Comparison of ENCODE assay signal across 1 cellular context in the genomic region with DNA sequence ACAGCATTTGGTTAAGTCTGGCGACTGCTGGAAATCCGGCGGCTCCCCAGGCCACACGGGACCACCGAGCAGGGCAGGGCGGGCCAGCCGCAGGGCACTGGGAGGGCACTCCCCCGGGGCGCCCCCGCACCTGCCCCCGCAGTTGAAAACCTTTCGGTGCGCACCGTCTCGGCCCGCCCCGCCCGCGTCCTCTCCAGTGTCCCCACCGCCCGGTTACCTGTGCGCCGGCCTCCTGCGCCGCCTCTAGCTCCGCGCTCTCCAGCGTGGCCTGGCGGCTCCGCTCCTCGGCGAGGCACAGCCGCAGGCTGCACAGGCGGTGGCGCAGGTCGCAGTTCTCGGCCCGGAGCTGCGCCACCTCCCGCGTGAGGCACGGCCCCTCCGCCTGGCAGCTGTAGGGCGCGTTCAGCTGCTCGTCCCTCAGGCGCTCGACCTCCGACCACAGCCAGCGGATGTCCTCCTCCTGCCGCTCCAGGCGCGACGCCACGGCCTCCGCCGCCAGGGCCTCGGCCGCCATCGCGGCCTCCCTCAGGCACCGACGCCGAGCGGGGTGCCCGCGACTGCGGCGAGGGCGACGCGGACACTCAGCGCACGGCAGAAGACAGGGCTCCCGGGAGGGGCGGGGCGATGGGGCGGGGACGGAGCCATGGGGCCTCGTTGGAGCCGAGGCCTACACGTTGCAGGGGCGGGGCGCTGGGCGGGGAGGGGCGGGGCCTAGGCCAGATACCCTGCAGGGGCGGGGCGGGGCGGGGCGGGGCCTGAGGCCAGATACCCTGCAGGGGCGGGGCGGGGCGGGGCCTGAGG.
TF ChIP-seq lines count a peak whose summit lies in the region.

A gene (minus strand): TSS at position 600 of the 801 bp plus-strand sequence. CDS start 86 bp downstream, at position 514.

TF ChIP-seq in HepG2, 621 proteins besides CTCF, POLR2A, EP300 and RAD21 (continued from another document and continues in another):
- TF ChIP-seq, protein P1, sequence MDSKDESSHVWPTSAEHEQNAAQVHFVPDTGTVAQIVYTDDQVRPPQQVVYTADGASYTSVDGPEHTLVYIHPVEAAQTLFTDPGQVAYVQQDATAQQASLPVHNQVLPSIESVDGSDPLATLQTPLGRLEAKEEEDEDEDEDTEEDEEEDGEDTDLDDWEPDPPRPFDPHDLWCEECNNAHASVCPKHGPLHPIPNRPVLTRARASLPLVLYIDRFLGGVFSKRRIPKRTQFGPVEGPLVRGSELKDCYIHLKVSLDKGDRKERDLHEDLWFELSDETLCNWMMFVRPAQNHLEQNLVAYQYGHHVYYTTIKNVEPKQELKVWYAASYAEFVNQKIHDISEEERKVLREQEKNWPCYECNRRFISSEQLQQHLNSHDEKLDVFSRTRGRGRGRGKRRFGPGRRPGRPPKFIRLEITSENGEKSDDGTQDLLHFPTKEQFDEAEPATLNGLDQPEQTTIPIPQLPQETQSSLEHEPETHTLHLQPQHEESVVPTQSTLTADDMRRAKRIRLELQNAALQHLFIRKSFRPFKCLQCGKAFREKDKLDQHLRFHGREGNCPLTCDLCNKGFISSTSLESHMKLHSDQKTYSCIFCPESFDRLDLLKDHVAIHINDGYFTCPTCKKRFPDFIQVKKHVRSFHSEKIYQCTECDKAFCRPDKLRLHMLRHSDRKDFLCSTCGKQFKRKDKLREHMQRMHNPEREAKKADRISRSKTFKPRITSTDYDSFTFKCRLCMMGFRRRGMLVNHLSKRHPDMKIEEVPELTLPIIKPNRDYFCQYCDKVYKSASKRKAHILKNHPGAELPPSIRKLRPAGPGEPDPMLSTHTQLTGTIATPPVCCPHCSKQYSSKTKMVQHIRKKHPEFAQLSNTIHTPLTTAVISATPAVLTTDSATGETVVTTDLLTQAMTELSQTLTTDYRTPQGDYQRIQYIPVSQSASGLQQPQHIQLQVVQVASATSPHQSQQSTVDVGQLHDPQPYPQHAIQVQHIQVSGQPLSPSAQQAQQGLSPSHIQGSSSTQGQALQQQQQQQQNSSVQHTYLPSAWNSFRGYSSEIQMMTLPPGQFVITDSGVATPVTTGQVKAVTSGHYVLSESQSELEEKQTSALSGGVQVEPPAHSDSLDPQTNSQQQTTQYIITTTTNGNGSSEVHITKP (CRISPR knock-in tag; IDR thresholded peaks at IDR 0.05; ENCODE audit: low read depth) = no peak
- TF ChIP-seq FIP1L1 (IDR thresholded peaks at IDR 0.05; ENCODE audit: borderline replicate concordance, insufficient read depth, low read depth, low read length) (no peak), SKI (IDR thresholded peaks at IDR 0.05; ENCODE audit: partially characterized antibody) (peak; percentile 46), SYNCRIP (IDR thresholded peaks at IDR 0.05; ENCODE audit: insufficient read depth, low read depth, low read length) (no peak), KDM5B (CRISPR knock-in tag; IDR thresholded peaks at IDR 0.05; ENCODE audit: borderline replicate concordance) (peak; percentile 99), ZNF350 (CRISPR knock-in tag; IDR thresholded peaks at IDR 0.05; ENCODE audit: borderline replicate concordance, low read depth) (no peak), SMARCE1 (IDR thresholded peaks at IDR 0.05; ENCODE audit: borderline replicate concordance) (no peak), NPAS2 (CRISPR knock-in tag; IDR thresholded peaks at IDR 0.05; ENCODE audit: borderline replicate concordance) (no peak), ZNF572 (CRISPR knock-in tag; IDR thresholded peaks at IDR 0.05) (no peak), GLI4 (CRISPR knock-in tag; IDR thresholded peaks at IDR 0.05; ENCODE audit: borderline replicate concordance) (peak; percentile 98; the same call in 1 of the 2 replicates), PRPF4 (IDR thresholded peaks at IDR 0.05; ENCODE audit: low read depth, low read length, poor library complexity, severe bottlenecking) (no peak), NFKBIZ (CRISPR knock-in tag; IDR thresholded peaks at IDR 0.05) (no peak), NFE2L1 (CRISPR knock-in tag; IDR thresholded peaks at IDR 0.05; ENCODE audit: borderline replicate concordance) (no peak), TBX3 (IDR thresholded peaks at IDR 0.05; ENCODE audit: borderline replicate concordance) (no peak), POLR2AphosphoS5 (IDR thresholded peaks at IDR 0.05; ENCODE audit: low read depth, low read length) (peak; percentile 87), ZNF720 (CRISPR knock-in tag; IDR thresholded peaks at IDR 0.05) (no peak), ERF (CRISPR knock-in tag; IDR thresholded peaks at IDR 0.05) (0 out of 2 replicates have a peak, but pooled peaks have one; percentile 38), ISX (CRISPR knock-in tag; conservative IDR thresholded peaks at IDR 0.05) (no peak), HCFC1 (IDR thresholded peaks at IDR 0.05; ENCODE audit: low read depth, low read length) (no peak), SMC3 (IDR thresholded peaks at IDR 0.05; ENCODE audit: low read length) (no peak), ZSCAN12 (CRISPR knock-in tag; IDR thresholded peaks at IDR 0.05) (0 out of 2 replicates have a peak, but pooled peaks have one; percentile 42), ZNF30 (CRISPR knock-in tag; IDR thresholded peaks at IDR 0.05) (no peak; the same call in 1 of the 2 replicates), CHD4 (IDR thresholded peaks at IDR 0.05; ENCODE audit: borderline replicate concordance, low read length) (no peak), KLF11 (CRISPR knock-in tag; IDR thresholded peaks at IDR 0.05) (no peak), ZBTB7B (CRISPR knock-in tag; IDR thresholded peaks at IDR 0.05) (peak; percentile 67; the same call in 1 of the 2 replicates), SP2 (CRISPR knock-in tag; IDR thresholded peaks at IDR 0.05) (peak; percentile 48; the same call in 1 of the 2 replicates), MTF1 (CRISPR knock-in tag; IDR thresholded peaks at IDR 0.05) (no peak; the same call in 1 of the 2 replicates), SMYD3 (CRISPR knock-in tag; IDR thresholded peaks at IDR 0.05) (peak; percentile 94), NFYC (CRISPR knock-in tag; IDR thresholded peaks at IDR 0.05) (no peak), CAMTA2 (CRISPR knock-in tag; IDR thresholded peaks at IDR 0.05; ENCODE audit: borderline replicate concordance) (0 out of 2 replicates have a peak, but pooled peaks have one; percentile 31), NCOR1 (IDR thresholded peaks at IDR 0.05; ENCODE audit: borderline replicate concordance, low read length) (no peak), SNAPC2 (CRISPR knock-in tag; IDR thresholded peaks at IDR 0.05) (peak; percentile 97), ZBTB21 (CRISPR knock-in tag; IDR thresholded peaks at IDR 0.05) (no peak), BCL6 (CRISPR knock-in tag; IDR thresholded peaks at IDR 0.05) (peak; percentile 14; the same call in 1 of the 2 replicates), SRSF4 (IDR thresholded peaks at IDR 0.05; ENCODE audit: low read depth, low read length, poor library complexity, severe bottlenecking) (no peak), ELF1 (CRISPR knock-in tag; IDR thresholded peaks at IDR 0.05) (no peak), ZZZ3 (CRISPR knock-in tag; IDR thresholded peaks at IDR 0.05; ENCODE audit: borderline replicate concordance) (peak; percentile 87; the same call in 1 of the 2 replicates), ZNF619 (CRISPR knock-in tag; IDR thresholded peaks at IDR 0.05) (peak; percentile 86), ADNP (CRISPR knock-in tag; IDR thresholded peaks at IDR 0.05) (no peak), KLF15 (CRISPR knock-in tag; IDR thresholded peaks at IDR 0.05; ENCODE audit: borderline replicate concordance) (no peak; the same call in 1 of the 2 replicates), JARID2 (CRISPR knock-in tag; IDR thresholded peaks at IDR 0.05; ENCODE audit: insufficient replicate concordance) (no peak), ZBTB38 (CRISPR knock-in tag; IDR thresholded peaks at IDR 0.05) (peak; percentile 90), CHCHD3 (CRISPR knock-in tag; IDR thresholded peaks at IDR 0.05) (peak; percentile 87), PHF8 (CRISPR knock-in tag; IDR thresholded peaks at IDR 0.05) (peak; percentile 94), ZNF331 (CRISPR knock-in tag; IDR thresholded peaks at IDR 0.05) (peak; percentile 72; the same call in 1 of the 2 replicates), ZMYM3 (CRISPR knock-in tag; IDR thresholded peaks at IDR 0.05) (0 out of 2 replicates have a peak, but pooled peaks have one; percentile 16), DMAP1 (CRISPR knock-in tag; IDR thresholded peaks at IDR 0.05) (peak; percentile 60; the same call in 1 of the 2 replicates), KLF16 (CRISPR knock-in tag; IDR thresholded peaks at IDR 0.05) (peak; percentile 58 to 83; a peak in 3 of 4 replicates), MBNL3 (CRISPR knock-in tag; conservative IDR thresholded peaks at IDR 0.05) (no peak)
- TF ChIP-seq, protein P2, sequence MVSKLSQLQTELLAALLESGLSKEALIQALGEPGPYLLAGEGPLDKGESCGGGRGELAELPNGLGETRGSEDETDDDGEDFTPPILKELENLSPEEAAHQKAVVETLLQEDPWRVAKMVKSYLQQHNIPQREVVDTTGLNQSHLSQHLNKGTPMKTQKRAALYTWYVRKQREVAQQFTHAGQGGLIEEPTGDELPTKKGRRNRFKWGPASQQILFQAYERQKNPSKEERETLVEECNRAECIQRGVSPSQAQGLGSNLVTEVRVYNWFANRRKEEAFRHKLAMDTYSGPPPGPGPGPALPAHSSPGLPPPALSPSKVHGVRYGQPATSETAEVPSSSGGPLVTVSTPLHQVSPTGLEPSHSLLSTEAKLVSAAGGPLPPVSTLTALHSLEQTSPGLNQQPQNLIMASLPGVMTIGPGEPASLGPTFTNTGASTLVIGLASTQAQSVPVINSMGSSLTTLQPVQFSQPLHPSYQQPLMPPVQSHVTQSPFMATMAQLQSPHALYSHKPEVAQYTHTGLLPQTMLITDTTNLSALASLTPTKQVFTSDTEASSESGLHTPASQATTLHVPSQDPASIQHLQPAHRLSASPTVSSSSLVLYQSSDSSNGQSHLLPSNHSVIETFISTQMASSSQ (IDR thresholded peaks at IDR 0.05; ENCODE audit: low read depth) = no peak
- TF ChIP-seq, protein P2 (CRISPR knock-in tag; IDR thresholded peaks at IDR 0.05; ENCODE audit: borderline replicate concordance) = peak; percentile 81; the same call in 1 of the 2 replicates
- TF ChIP-seq, protein P3, sequence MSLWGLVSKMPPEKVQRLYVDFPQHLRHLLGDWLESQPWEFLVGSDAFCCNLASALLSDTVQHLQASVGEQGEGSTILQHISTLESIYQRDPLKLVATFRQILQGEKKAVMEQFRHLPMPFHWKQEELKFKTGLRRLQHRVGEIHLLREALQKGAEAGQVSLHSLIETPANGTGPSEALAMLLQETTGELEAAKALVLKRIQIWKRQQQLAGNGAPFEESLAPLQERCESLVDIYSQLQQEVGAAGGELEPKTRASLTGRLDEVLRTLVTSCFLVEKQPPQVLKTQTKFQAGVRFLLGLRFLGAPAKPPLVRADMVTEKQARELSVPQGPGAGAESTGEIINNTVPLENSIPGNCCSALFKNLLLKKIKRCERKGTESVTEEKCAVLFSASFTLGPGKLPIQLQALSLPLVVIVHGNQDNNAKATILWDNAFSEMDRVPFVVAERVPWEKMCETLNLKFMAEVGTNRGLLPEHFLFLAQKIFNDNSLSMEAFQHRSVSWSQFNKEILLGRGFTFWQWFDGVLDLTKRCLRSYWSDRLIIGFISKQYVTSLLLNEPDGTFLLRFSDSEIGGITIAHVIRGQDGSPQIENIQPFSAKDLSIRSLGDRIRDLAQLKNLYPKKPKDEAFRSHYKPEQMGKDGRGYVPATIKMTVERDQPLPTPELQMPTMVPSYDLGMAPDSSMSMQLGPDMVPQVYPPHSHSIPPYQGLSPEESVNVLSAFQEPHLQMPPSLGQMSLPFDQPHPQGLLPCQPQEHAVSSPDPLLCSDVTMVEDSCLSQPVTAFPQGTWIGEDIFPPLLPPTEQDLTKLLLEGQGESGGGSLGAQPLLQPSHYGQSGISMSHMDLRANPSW (CRISPR knock-in tag; IDR thresholded peaks at IDR 0.05; ENCODE audit: borderline replicate concordance) = no peak
- TF ChIP-seq, protein P4, sequence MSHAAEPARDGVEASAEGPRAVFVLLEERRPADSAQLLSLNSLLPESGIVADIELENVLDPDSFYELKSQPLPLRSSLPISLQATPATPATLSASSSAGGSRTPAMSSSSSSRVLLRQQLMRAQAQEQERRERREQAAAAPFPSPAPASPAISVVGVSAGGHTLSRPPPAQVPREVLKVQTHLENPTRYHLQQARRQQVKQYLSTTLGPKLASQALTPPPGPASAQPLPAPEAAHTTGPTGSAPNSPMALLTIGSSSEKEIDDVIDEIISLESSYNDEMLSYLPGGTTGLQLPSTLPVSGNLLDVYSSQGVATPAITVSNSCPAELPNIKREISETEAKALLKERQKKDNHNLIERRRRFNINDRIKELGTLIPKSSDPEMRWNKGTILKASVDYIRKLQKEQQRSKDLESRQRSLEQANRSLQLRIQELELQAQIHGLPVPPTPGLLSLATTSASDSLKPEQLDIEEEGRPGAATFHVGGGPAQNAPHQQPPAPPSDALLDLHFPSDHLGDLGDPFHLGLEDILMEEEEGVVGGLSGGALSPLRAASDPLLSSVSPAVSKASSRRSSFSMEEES (CRISPR knock-in tag; IDR thresholded peaks at IDR 0.05) = no peak
- TF ChIP-seq, protein P5, sequence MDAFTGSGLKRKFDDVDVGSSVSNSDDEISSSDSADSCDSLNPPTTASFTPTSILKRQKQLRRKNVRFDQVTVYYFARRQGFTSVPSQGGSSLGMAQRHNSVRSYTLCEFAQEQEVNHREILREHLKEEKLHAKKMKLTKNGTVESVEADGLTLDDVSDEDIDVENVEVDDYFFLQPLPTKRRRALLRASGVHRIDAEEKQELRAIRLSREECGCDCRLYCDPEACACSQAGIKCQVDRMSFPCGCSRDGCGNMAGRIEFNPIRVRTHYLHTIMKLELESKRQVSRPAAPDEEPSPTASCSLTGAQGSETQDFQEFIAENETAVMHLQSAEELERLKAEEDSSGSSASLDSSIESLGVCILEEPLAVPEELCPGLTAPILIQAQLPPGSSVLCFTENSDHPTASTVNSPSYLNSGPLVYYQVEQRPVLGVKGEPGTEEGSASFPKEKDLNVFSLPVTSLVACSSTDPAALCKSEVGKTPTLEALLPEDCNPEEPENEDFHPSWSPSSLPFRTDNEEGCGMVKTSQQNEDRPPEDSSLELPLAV (CRISPR knock-in tag; conservative IDR thresholded peaks at IDR 0.05; ENCODE audit: low read depth) = peak; percentile 91; the same call in 1 of the 2 replicates
